23 cellular contexts compared by ENCODE assay signal in the genomic region with DNA sequence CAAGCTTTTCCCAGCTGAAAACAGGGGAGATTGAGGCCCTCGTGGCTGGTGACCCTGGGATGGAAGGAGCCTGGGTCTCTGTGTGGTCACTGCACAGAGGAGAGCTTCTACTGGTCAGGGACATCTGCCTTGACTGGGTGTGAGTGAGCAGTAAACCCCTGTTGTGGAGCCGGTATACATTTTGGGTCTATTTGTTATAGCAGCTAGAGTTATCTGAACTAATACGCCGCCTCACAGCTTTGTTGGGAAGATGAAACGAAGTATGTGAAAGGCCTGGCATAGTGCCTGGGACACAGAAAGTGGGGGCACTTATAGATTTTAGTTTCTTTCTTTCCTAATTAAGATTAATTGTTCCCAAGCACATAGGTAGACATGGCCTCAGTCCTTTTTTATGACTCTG.
DNase-seq lines count a peak whose midpoint lies in the region; ATAC-seq, FAIRE-seq and TF ChIP-seq lines count a peak whose summit lies in the region.
"Had no signal": no experiment of that assay in that cellular context is flagged by ENCODE, and none has a peak within 500 bp of the region (broad histone marks: within the 10 kb centered on the region; RNA-seq: fewer than 3 reads in every experiment).

No MANE protein-coding gene starts in this region.

- in situ Hi-C loops in K562 (cut with MboI), result no loop called here

- POLR2A ChIA-PET in K562 (lab: Yijun Ruan, JAX), result interaction anchor here (0.7 to 2.8 kb wide), 3 partner anchors 10 to 99 kb away, joined by 3 to 9 read pairs (median 4); no protein-coding TSS in a partner anchor

- TF ChIP-seq POLR2A in K562 (conservative IDR thresholded peaks at IDR 0.05) (no peak), tibial nerve (IDR thresholded peaks at IDR 0.05) (no peak)

- no peaks in the 10 kb centered on the region for H4K20me1 ChIP-seq in K562 (replicated peaks; ENCODE audit: control insufficient read depth, insufficient read depth, low read length)
- H4K20me1 ChIP-seq: BLaER1 had no signal

- TF ChIP-seq RAD21 in K562 (CRISPR knock-in tag; conservative IDR thresholded peaks at IDR 0.05 in 1 of 2, IDR thresholded peaks at IDR 0.05 in 1 of 2), result no peak

- H3K27me3 Mint-ChIP-seq in CD14-positive monocyte (ENCODE audit: low read depth in 3 of 3), result peaks cover 4 to 13% (median 8%) of the 10 kb centered on the region in 3 donors
- peaks cover 3% of the 10 kb centered on the region for H3K27me3 Mint-ChIP-seq in activated naive CD8-positive, alpha-beta T cell treated with anti-CD3 and anti-CD28 coated beads, Interleukin-2, amount 50 U/mL, for 24 hours
- H3K27me3 Mint-ChIP-seq: CD4-positive, alpha-beta T cell had no signal

- H3K79me2 ChIP-seq in K562 (ENCODE audit: control insufficient read depth, insufficient read depth, low read length), result no peaks in the 10 kb centered on the region

- H3K4me2 ChIP-seq in K562 (ENCODE audit: insufficient read depth, low read length), result no peak overlapping the region
- H3K4me2 ChIP-seq: BLaER1 had no signal

- CTCF ChIA-PET in K562 (lab: Yijun Ruan, JAX; ENCODE audit: low intra/inter-chr PET ratio), result no interaction called here

- no peak for FAIRE-seq in K562 (lab: Jason Lieb, UNC)
- FAIRE-seq: A204.1, D721Med, G401.6, GM12891, GM19239 had no signal

- TF ChIP-seq CTCF in left ventricle myocardium inferior (IDR thresholded peaks at IDR 0.05; ENCODE audit: borderline replicate concordance) (no peak), CD14-positive monocyte (IDR thresholded peaks at IDR 0.05) (no peak), K562 (IDR thresholded peaks at IDR 0.05 in 2 of 3, conservative IDR thresholded peaks at IDR 0.05 in 1 of 3; ENCODE audit: insufficient read depth in 2 of 3, low read depth in 1 of 3, low read length in 3 of 3) (no peak), tibial nerve (IDR thresholded peaks at IDR 0.05) (no peak)

- WGBS in K562 (ENCODE audit: insufficient coverage, low coverage, missing lambda C conversion rate), result 19% methylated on average over 5 of the region's 5 CpGs
- 92 to 95% methylated on average over 5 of the region's 5 CpGs for WGBS in tibial nerve, 2 donors

- peaks cover 3% of the 10 kb centered on the region for H3K27me3 ChIP-seq in left ventricle myocardium inferior (ENCODE audit: low read depth)
- no peaks in the 10 kb centered on the region for H3K27me3 ChIP-seq in H7 (ENCODE audit: control insufficient read depth, insufficient read depth, low read length)
- peaks cover 10 to 42% of the 10 kb centered on the region in 2 experiments; a peak in 4 of 5 replicates for H3K27me3 ChIP-seq in K562 (ENCODE audit: control insufficient read depth in 2 of 2, insufficient read depth in 2 of 2, low read length in 2 of 2)
- H3K27me3 ChIP-seq in tibial nerve, result no peaks in the 10 kb centered on the region
- H3K27me3 ChIP-seq: BE2C, BLaER1 had no signal

- no peak overlapping the region for H3K4me3 Mint-ChIP-seq in CD14-positive monocyte
- no peak overlapping the region for H3K4me3 Mint-ChIP-seq in activated naive CD8-positive, alpha-beta T cell treated with anti-CD3 and anti-CD28 coated beads, Interleukin-2, amount 50 U/mL, for 24 hours
- H3K4me3 Mint-ChIP-seq: CD4-positive, alpha-beta T cell; CD8-positive, alpha-beta T cell had no signal

- H3K9me3 Mint-ChIP-seq in CD14-positive monocyte, result peaks cover 0 to 4% (median 0%) of the 10 kb centered on the region in 7 donors
- H3K9me3 Mint-ChIP-seq in activated naive CD8-positive, alpha-beta T cell treated with anti-CD3 and anti-CD28 coated beads, Interleukin-2, amount 50 U/mL, for 24 hours, result peaks cover 5% of the 10 kb centered on the region
- H3K9me3 Mint-ChIP-seq: CD4-positive, alpha-beta T cell; CD8-positive, alpha-beta T cell had no signal

- no peaks in the 10 kb centered on the region for H3K36me3 Mint-ChIP-seq in CD14-positive monocyte
- no peaks in the 10 kb centered on the region for H3K36me3 Mint-ChIP-seq in activated naive CD8-positive, alpha-beta T cell treated with anti-CD3 and anti-CD28 coated beads, Interleukin-2, amount 50 U/mL, for 24 hours (ENCODE audit: low read depth)
- H3K36me3 Mint-ChIP-seq: CD8-positive, alpha-beta T cell had no signal

- H3K36me3 ChIP-seq in left ventricle myocardium inferior (no peaks in the 10 kb centered on the region), H7 (replicated peaks; ENCODE audit: control insufficient read depth, insufficient read depth, low read length) (no peaks in the 10 kb centered on the region), K562 (ENCODE audit: control insufficient read depth, insufficient read depth, low read length) (no peaks in the 10 kb centered on the region), tibial nerve (no peaks in the 10 kb centered on the region)
- H3K36me3 ChIP-seq: BE2C, BLaER1 had no signal

- H3K9me1 ChIP-seq in K562 (ENCODE audit: control insufficient read depth, insufficient read depth, low read length), result no peaks in the 10 kb centered on the region

- H3K9ac ChIP-seq in K562 (ENCODE audit: insufficient read depth in 1 of 2, low read depth in 2 of 2, low read length in 2 of 2), result no peak overlapping the region
- H3K9ac ChIP-seq: BLaER1 had no signal

- H3K9me3 ChIP-seq in left ventricle myocardium inferior (replicated peaks) (no peaks in the 10 kb centered on the region), K562 (replicated peaks; ENCODE audit: control insufficient read depth, insufficient read depth, low read depth, low read length) (no peaks in the 10 kb centered on the region; the same call in 1 of the 2 replicates), tibial nerve (peaks cover 0 to 3% (median 0%) of the 10 kb centered on the region in 4 donors)
- H3K9me3 ChIP-seq: BE2C, BLaER1 had no signal

- H2AFZ ChIP-seq in K562 (ENCODE audit: low read depth, low read length), result no peak overlapping the region

- no peak overlapping the region for H3K27ac Mint-ChIP-seq in CD14-positive monocyte
- H3K27ac Mint-ChIP-seq in activated naive CD8-positive, alpha-beta T cell treated with anti-CD3 and anti-CD28 coated beads, Interleukin-2, amount 50 U/mL, for 24 hours, result no peak overlapping the region
- H3K27ac Mint-ChIP-seq: CD4-positive, alpha-beta T cell; CD8-positive, alpha-beta T cell had no signal

- H3K27ac ChIP-seq in left ventricle myocardium inferior (replicated peaks), result peak overlapping the region; percentile 60
- H3K27ac ChIP-seq in K562 (ENCODE audit: extremely low read depth, low read depth, low read length), result no peak overlapping the region
- no peak overlapping the region for H3K27ac ChIP-seq in tibial nerve
- H3K27ac ChIP-seq: BLaER1 had no signal

- BruUV-seq in K562 (replicated peaks; lab: Mats Ljungman, UMichigan), result no TSS peak

- H3K4me3 ChIP-seq in left ventricle myocardium inferior, result no peak overlapping the region
- no peak overlapping the region for H3K4me3 ChIP-seq in H7 (ENCODE audit: insufficient read depth, low read depth, low read length)
- no peak overlapping the region for H3K4me3 ChIP-seq in K562
- no peak overlapping the region for H3K4me3 ChIP-seq in tibial nerve
- H3K4me3 ChIP-seq: BLaER1 had no signal

- H3K4me1 ChIP-seq in left ventricle myocardium inferior (peaks cover 34% of the 10 kb centered on the region), K562 (replicated peaks in 1 of 2; ENCODE audit: control insufficient read depth in 2 of 2, insufficient read depth in 2 of 2, low read length in 2 of 2) (peaks cover 0 to 13% of the 10 kb centered on the region in 2 experiments; a peak in 1 of 5 replicates), tibial nerve (no peaks in the 10 kb centered on the region)
- H3K4me1 ChIP-seq: BE2C had no signal

- intact Hi-C loops in left ventricle myocardium inferior (cut with micrococcal nuclease), result no loop called here
- intact Hi-C loops in Right ventricle myocardium inferior (cut with DNase I), result no loop called here
- intact Hi-C loops in CD14-positive monocyte (cut with micrococcal nuclease), result no loop called here
- intact Hi-C loops in K562 (cut with micrococcal nuclease), result loop anchor here (10.0 kb wide), 1 partner anchor 74 kb away; a partner anchor contains a TSS

- ATAC-seq in Right ventricle myocardium inferior, result no peak
- no peak for ATAC-seq in K562
- ATAC-seq in activated naive CD8-positive, alpha-beta T cell treated with anti-CD3 and anti-CD28 coated beads, Interleukin-2, amount 50 U/mL, for 24 hours, result no peak
- no peak for ATAC-seq in HG02885 (IDR thresholded peaks at IDR 0.05; ENCODE audit: poor library complexity, unreplicated experiment)
- ATAC-seq: CD8-positive, alpha-beta T cell had no signal

- no peaks in the 10 kb centered on the region for H3K4me1 Mint-ChIP-seq in CD14-positive monocyte
- H3K4me1 Mint-ChIP-seq in activated naive CD8-positive, alpha-beta T cell treated with anti-CD3 and anti-CD28 coated beads, Interleukin-2, amount 50 U/mL, for 24 hours, result no peaks in the 10 kb centered on the region

- TF ChIP-seq EP300 in K562 (IDR thresholded peaks at IDR 0.05; ENCODE audit: low read length) (no peak), tibial nerve (IDR thresholded peaks at IDR 0.05) (no peak)

- DNase-seq in left ventricle myocardium inferior (no peak), Right ventricle myocardium inferior (ENCODE audit: missing footprints) (no peak), CD14-positive monocyte (ENCODE audit: low spot score) (peak; percentile 21), H7 (peak; percentile 8), K562 (ENCODE audit: extremely low read depth in 1 of 4, low spot score in 3 of 4) (no peak), tibial nerve (ENCODE audit: low spot score in 2 of 2) (no peak)
- DNase-seq in activated naive CD8-positive, alpha-beta T cell treated with anti-CD3 and anti-CD28 coated beads, Interleukin-2, amount 50 U/mL, for 24 hours, result no peak
- DNase-seq: 8988T; ACHN; BE2C; C1 segment of cervical spinal cord; Calu3; CD8-positive, alpha-beta T cell; DMS79 treated with DMSO at 0.1 percent for 48 hours; GF-D8 had no signal

TF ChIP-seq in K562, 482 proteins besides CTCF, POLR2A, EP300 and RAD21:
- TF ChIP-seq, protein P1, sequence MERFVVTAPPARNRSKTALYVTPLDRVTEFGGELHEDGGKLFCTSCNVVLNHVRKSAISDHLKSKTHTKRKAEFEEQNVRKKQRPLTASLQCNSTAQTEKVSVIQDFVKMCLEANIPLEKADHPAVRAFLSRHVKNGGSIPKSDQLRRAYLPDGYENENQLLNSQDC (CRISPR knock-in tag; IDR thresholded peaks at IDR 0.05), result no peak
- peak; percentile 93 for TF ChIP-seq ZNF12 (CRISPR knock-in tag; IDR thresholded peaks at IDR 0.05)

Comparison
In these comparisons a context has a peak if more than half of its experiments do, and no peak if none do; other contexts are left out.
1. DNase-seq: peak in CD14-positive monocyte (single experiment) and H7 (single experiment); none in left ventricle myocardium inferior (single experiment), Right ventricle myocardium inferior (single experiment), K562 (0 of 4), tibial nerve (0 of 2) and activated naive CD8-positive, alpha-beta T cell treated with anti-CD3 and anti-CD28 coated beads, Interleukin-2, amount 50 U/mL, for 24 hours (single experiment).